In the genomic region with DNA sequence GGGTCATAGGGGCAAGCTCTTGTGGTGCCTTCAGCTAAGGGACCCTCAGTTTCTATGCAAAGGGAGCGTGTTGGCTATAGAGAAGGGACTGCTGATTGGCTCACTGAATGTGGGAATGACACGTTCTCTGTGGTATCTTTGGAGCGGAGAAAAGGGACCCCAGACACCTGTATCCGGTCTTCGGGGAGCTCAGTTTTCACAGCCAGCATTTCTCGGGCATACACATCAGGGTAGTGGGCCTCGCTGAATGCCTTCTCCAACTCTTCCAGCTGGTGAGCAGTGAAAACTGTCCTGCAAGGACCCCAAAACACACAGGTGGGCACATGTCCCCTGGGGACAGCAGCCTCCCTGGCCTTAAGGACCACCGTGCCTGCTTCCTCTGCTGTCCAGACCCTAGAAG, we compare ENCODE assay signal across 29 cellular contexts. TPM values are rescaled to one million over a fixed set of nuclear protein-coding genes. Genes with fewer than 3 reads are reported as not detected.
DNase-seq lines count a peak whose midpoint lies in the region; ATAC-seq, FAIRE-seq and TF ChIP-seq lines count a peak whose summit lies in the region.
"Had no signal": no experiment of that assay in that cellular context is flagged by ENCODE, and none has a peak within 500 bp of the region (broad histone marks: within the 10 kb centered on the region; RNA-seq: fewer than 3 reads in every experiment).

No MANE protein-coding gene starts in this region.

- H2BK120ac ChIP-seq in mesendoderm (ENCODE audit: low read depth, low read length): no peak overlapping the region

- no peak overlapping the region for H2BK5ac ChIP-seq in mesendoderm (ENCODE audit: low read length)

- H3K36me3 ChIP-seq in heart right ventricle (no peaks in the 10 kb centered on the region), bronchial epithelial cell (ENCODE audit: control insufficient read depth, insufficient read depth, low read length) (no peaks in the 10 kb centered on the region), mesendoderm (ENCODE audit: control insufficient read depth, insufficient read depth, low read length) (no peaks in the 10 kb centered on the region)
- H3K36me3 ChIP-seq: SJSA1 had no signal

- H3K4me1 ChIP-seq in heart right ventricle (peaks cover 2 to 36% (median 23%) of the 10 kb centered on the region in 9 donors), mesendoderm (ENCODE audit: control insufficient read depth, low read depth, low read length) (no peaks in the 10 kb centered on the region)

- H3K4ac ChIP-seq in mesendoderm (ENCODE audit: low read depth, low read length): no peak overlapping the region

- no peak overlapping the region for H3K23ac ChIP-seq in mesendoderm (ENCODE audit: low read length)

- H3K18ac ChIP-seq in mesendoderm (ENCODE audit: low read length): no peak overlapping the region

- peak; percentile 19 for DNase-seq in cardiac septum (ENCODE audit: low spot score)
- no peak for DNase-seq in heart right ventricle
- no peak for DNase-seq in bronchial epithelial cell (ENCODE audit: low read depth)
- peak; percentile 14 for DNase-seq in sciatic nerve (ENCODE audit: low spot score)
- DNase-seq in natural killer cell treated with Interleukin-12 subunit alpha and Interleukin-12 subunit beta and Interleukin-15 and Interleukin-18, amount 100 ng/mL, for 72 hours (ENCODE audit: low spot score): no peak
- no peak for DNase-seq in stimulated activated naive CD4-positive, alpha-beta T cell treated with Interleukin-2 at 50 U/mL for 16 hours (lab: John Stamatoyannopoulos, UW)
- DNase-seq in mesendoderm: no peak
- DNase-seq: Calu3; CD8-positive, alpha-beta memory T cell; DMS153; IMR-90; Kasumi-1; NCI-H1694; NCI-H2081; NCI-H2171; NCI-H524 treated with DMSO at 0.1 percent for 48 hours; NCI-H82 had no signal

- H3K4me3 Mint-ChIP-seq in natural killer cell treated with Interleukin-12 subunit alpha and Interleukin-12 subunit beta and Interleukin-15 and Interleukin-18, amount 100 ng/mL, for 72 hours: no peak overlapping the region
- H3K4me3 Mint-ChIP-seq: CD8-positive, alpha-beta memory T cell had no signal

- H3K27ac Mint-ChIP-seq in natural killer cell treated with Interleukin-12 subunit alpha and Interleukin-12 subunit beta and Interleukin-15 and Interleukin-18, amount 100 ng/mL, for 72 hours: no peak overlapping the region
- H3K27ac Mint-ChIP-seq: CD8-positive, alpha-beta memory T cell; GM23338 had no signal

- ATAC-seq in heart right ventricle: no peak
- ATAC-seq in sciatic nerve: no peak
- ATAC-seq in natural killer cell treated with Interleukin-12 subunit alpha and Interleukin-12 subunit beta and Interleukin-15 and Interleukin-18, amount 100 ng/mL, for 72 hours: no peak
- ATAC-seq: GM23338, HCT116 had no signal

- H3K9me3 ChIP-seq in heart right ventricle: no peaks in the 10 kb centered on the region

- H3K4me2 ChIP-seq in mesendoderm (ENCODE audit: low read length): no peak overlapping the region

- TF ChIP-seq CTCF in heart right ventricle (IDR thresholded peaks at IDR 0.05): no peak
- no peak for TF ChIP-seq CTCF in bronchial epithelial cell (IDR thresholded peaks at IDR 0.05; ENCODE audit: insufficient read depth, low read length, severe bottlenecking)

- H3K27me3 ChIP-seq in heart right ventricle: peaks cover 25 to 98% (median 76%) of the 10 kb centered on the region in 7 donors
- H3K27me3 ChIP-seq in bronchial epithelial cell (ENCODE audit: control insufficient read depth, insufficient read depth, low read length): peaks cover 42% of the 10 kb centered on the region
- peaks cover 28% of the 10 kb centered on the region for H3K27me3 ChIP-seq in mesendoderm (ENCODE audit: insufficient read depth, low read length, poor library complexity)

- FAIRE-seq in bronchial epithelial cell (lab: Jason Lieb, UNC): peak; percentile 40
- FAIRE-seq: G401.6, GM18507, RCC 7860 had no signal

- H3K56ac ChIP-seq in mesendoderm (ENCODE audit: low read length): no peak overlapping the region

- no peaks in the 10 kb centered on the region for H3K9me3 Mint-ChIP-seq in natural killer cell treated with Interleukin-12 subunit alpha and Interleukin-12 subunit beta and Interleukin-15 and Interleukin-18, amount 100 ng/mL, for 72 hours

- H3K27ac ChIP-seq in heart right ventricle (no peak overlapping the region), mesendoderm (ENCODE audit: low read depth, low read length) (no peak overlapping the region)
- H3K27ac ChIP-seq: C4-2B, SJSA1 had no signal

- H4K8ac ChIP-seq in mesendoderm (ENCODE audit: low read depth, low read length): no peak overlapping the region

- H2AK5ac ChIP-seq in mesendoderm (ENCODE audit: low read length): no peak overlapping the region

- H3K79me1 ChIP-seq in mesendoderm (ENCODE audit: low read length): no peaks in the 10 kb centered on the region

- H3K9ac ChIP-seq in mesendoderm (ENCODE audit: low read length): no peak overlapping the region

- H3K4me3 ChIP-seq in heart right ventricle (no peak overlapping the region), bronchial epithelial cell (ENCODE audit: low read depth, low read length) (no peak overlapping the region), mesendoderm (ENCODE audit: low read length) (no peak overlapping the region)
- H3K4me3 ChIP-seq: SJSA1 had no signal

- H2BK15ac ChIP-seq in mesendoderm (replicated peaks; ENCODE audit: low read depth): no peak overlapping the region

- H4K5ac ChIP-seq in mesendoderm (ENCODE audit: low read length): no peak overlapping the region

- peaks cover 7 to 8% of the 10 kb centered on the region in 2 donors for H3K4me1 Mint-ChIP-seq in natural killer cell treated with Interleukin-12 subunit alpha and Interleukin-12 subunit beta and Interleukin-15 and Interleukin-18, amount 100 ng/mL, for 72 hours (ENCODE audit: low read depth in 2 of 2)

- peaks cover 49 to 71% of the 10 kb centered on the region in 2 donors for H3K27me3 Mint-ChIP-seq in natural killer cell treated with Interleukin-12 subunit alpha and Interleukin-12 subunit beta and Interleukin-15 and Interleukin-18, amount 100 ng/mL, for 72 hours

- WGBS in heart right ventricle, 2 donors: 78 to 84% methylated on average over 8 of the region's 8 CpGs
- no CpG with 5 or more reads among the region's 8 CpGs for WGBS in mesendoderm (ENCODE audit: extremely low coverage, insufficient coverage, low lambda C conversion rate)

- H3K36me3 Mint-ChIP-seq in natural killer cell treated with Interleukin-12 subunit alpha and Interleukin-12 subunit beta and Interleukin-15 and Interleukin-18, amount 100 ng/mL, for 72 hours: no peaks in the 10 kb centered on the region
- H3K36me3 Mint-ChIP-seq: CD8-positive, alpha-beta memory T cell had no signal

- intact Hi-C loops in cardiac septum (cut with DNase I): no loop called here
- intact Hi-C loops in heart right ventricle (cut with DNase I): loop anchor here in 4 of 10 donors (2.0 to 10.0 kb wide), 5 partner anchors 66 to 326 kb away; partner anchors contain the start of genes ABHD12 (in 1 of the 4) and GINS1 (in 1 of the 4)
- intact Hi-C loops in sciatic nerve (cut with DNase I): no loop called here

- H3K79me2 ChIP-seq in mesendoderm (ENCODE audit: control insufficient read depth, insufficient read depth, low read length): no peaks in the 10 kb centered on the region

RNA-seq across cellular contexts. Expression of gene VSX1, which starts 3.3 kb away (rescaled TPM):
- total RNA-seq in cardiac septum (0.54 TPM), heart right ventricle (under 1 TPM in 8 of 10 donors, not detected in 2; 0.20 to 0.79 (median 0.42) TPM), bronchial epithelial cell (not detected in 2 replicates), sciatic nerve (not detected)
- under 1 TPM; 0.16 to 0.37 TPM for polyA plus RNA-seq in heart right ventricle
- not detected for total RNA-seq in natural killer cell treated with Interleukin-12 subunit alpha and Interleukin-12 subunit beta and Interleukin-15 and Interleukin-18, amount 100 ng/mL, for 72 hours
- polyA plus RNA-seq in mesendoderm (2013, experiment 1 of 2): not detected
- not detected for polyA plus RNA-seq in mesendoderm (2013, experiment 2 of 2)
- total RNA-seq: A172; Calu3; CD8-positive, alpha-beta memory T cell; Daoy; HT1080; IMR-90; MCF 10A; OCI-LY7; SJSA1 had no signal
- polyA plus RNA-seq: CD8-positive, alpha-beta memory T cell; GM23338; IMR-90 had no signal

RNA-seq across cellular contexts. Expression of gene ACSS1, which starts 20.7 kb away (rescaled TPM):
- total RNA-seq in cardiac septum (47.6 TPM), heart right ventricle (100 to 1,000 TPM in 3 of 10 donors, 10 to 100 TPM in 7; 72.5 to 114 (median 87.4) TPM), bronchial epithelial cell (0.64 and 1.8 TPM in 2 replicates), sciatic nerve (27.4 TPM)
- polyA plus RNA-seq in heart right ventricle: 10 to 100 TPM; 29.7 to 62.2 TPM
- total RNA-seq in natural killer cell treated with Interleukin-12 subunit alpha and Interleukin-12 subunit beta and Interleukin-15 and Interleukin-18, amount 100 ng/mL, for 72 hours: 1 to 10 TPM; 5.8 to 7.6 TPM
- 0.15 TPM for polyA plus RNA-seq in mesendoderm (2013, experiment 1 of 2)
- 0.21 TPM for polyA plus RNA-seq in mesendoderm (2013, experiment 2 of 2)

Comparison
In these comparisons a context has a peak if more than half of its experiments do, and no peak if none do; other contexts are left out.
1. DNase-seq: peak in cardiac septum (single experiment) and sciatic nerve (single experiment); none in heart right ventricle (0 of 2), bronchial epithelial cell (single experiment), natural killer cell treated with Interleukin-12 subunit alpha and Interleukin-12 subunit beta and Interleukin-15 and Interleukin-18, amount 100 ng/mL, for 72 hours (single experiment), stimulated activated naive CD4-positive, alpha-beta T cell treated with Interleukin-2 at 50 U/mL for 16 hours (single experiment) and mesendoderm (single experiment).